In genomic region chr14:51822499-51822898, GRCh38 we compare ENCODE assay signal across 13 cellular contexts. TPM values are rescaled to one million over a fixed set of nuclear protein-coding genes. Genes with fewer than 3 reads are reported as not detected.
DNase-seq lines count a peak whose midpoint lies in the region; ATAC-seq, FAIRE-seq and TF ChIP-seq lines count a peak whose summit lies in the region.
"Had no signal": no experiment of that assay in that cellular context is flagged by ENCODE, and none has a peak within 500 bp of the region (broad histone marks: within the 10 kb centered on the region; RNA-seq: fewer than 3 reads in every experiment).

No MANE protein-coding gene starts in this region.

- no peak overlapping the region for H2AFZ ChIP-seq in SK-N-SH (ENCODE audit: low read depth)

- no peaks in the 10 kb centered on the region for H3K36me3 ChIP-seq in SK-N-SH (replicated peaks in 1 of 2; ENCODE audit: control insufficient read depth in 1 of 2, insufficient read depth in 2 of 2, low read length in 1 of 2)
- H3K36me3 ChIP-seq: BLaER1 treated with 17β-estradiol and CSF1 and Interleukin-3, amounts not matched to agents 10 nM and 100 nM had no signal

- no peak for FAIRE-seq in D721Med (lab: Jason Lieb, UNC)
- FAIRE-seq: H54 had no signal

- no peaks in the 10 kb centered on the region for H3K9me2 ChIP-seq in SK-N-SH

- H3K27me3 ChIP-seq in SK-N-SH (ENCODE audit: insufficient read depth), result no peaks in the 10 kb centered on the region

- POLR2A ChIA-PET in SK-N-SH (lab: Yijun Ruan, JAX), result no interaction called here

- H4K20me1 ChIP-seq in SK-N-SH (ENCODE audit: insufficient read depth), result no peaks in the 10 kb centered on the region
- H4K20me1 ChIP-seq: BLaER1 treated with 17β-estradiol and CSF1 and Interleukin-3, amounts not matched to agents 10 nM and 100 nM had no signal

- H3K36me3 Mint-ChIP-seq in natural killer cell treated with Interleukin-12 subunit alpha and Interleukin-12 subunit beta and Interleukin-15 and Interleukin-18, amount 100 ng/mL, for 72 hours, result no peaks in the 10 kb centered on the region

- ATAC-seq in SK-N-SH treated with all-trans-retinoic acid at 6 μM for 48 hours (peak; percentile 56), HG02840 (IDR thresholded peaks at IDR 0.05; ENCODE audit: low FRiP score, unreplicated experiment) (no peak)
- no peak for ATAC-seq in natural killer cell treated with Interleukin-12 subunit alpha and Interleukin-12 subunit beta and Interleukin-15 and Interleukin-18, amount 100 ng/mL, for 72 hours
- ATAC-seq: HCT116 had no signal

- H3K4me1 ChIP-seq in SK-N-SH (ENCODE audit: control insufficient read depth in 1 of 2, insufficient read depth in 2 of 2, low read depth in 1 of 2, low read length in 1 of 2), result peaks cover 2 to 13% of the 10 kb centered on the region in 2 experiments

- TF ChIP-seq EP300 in SK-N-SH (IDR thresholded peaks at IDR 0.05; ENCODE audit: borderline replicate concordance in 1 of 2, low read depth in 1 of 2, low read length in 1 of 2), result no peak

- H3K27ac ChIP-seq in SK-N-SH (ENCODE audit: low read depth in 2 of 2, low read length in 1 of 2), result peak overlapping the region in 1 of 2 experiments; percentile 23; a peak in 1 of 4 replicates
- H3K27ac ChIP-seq: 22Rv1; BLaER1 treated with 17β-estradiol and CSF1 and Interleukin-3, amounts not matched to agents 10 nM and 100 nM had no signal

- H3K27me3 Mint-ChIP-seq in natural killer cell treated with Interleukin-12 subunit alpha and Interleukin-12 subunit beta and Interleukin-15 and Interleukin-18, amount 100 ng/mL, for 72 hours, result no peaks in the 10 kb centered on the region

- TF ChIP-seq CTCF in SK-N-SH (IDR thresholded peaks at IDR 0.05) (no peak), astrocyte of the spinal cord (IDR thresholded peaks at IDR 0.05; ENCODE audit: low read depth, low read length) (no peak), D721Med (IDR thresholded peaks at IDR 0.05; ENCODE audit: insufficient read depth, missing control alignments) (no peak)

- no peak for TF ChIP-seq RAD21 in SK-N-SH (IDR thresholded peaks at IDR 0.05; ENCODE audit: low read length)

- 66% methylated on average over 2 of the region's 2 CpGs for WGBS in SK-N-SH (ENCODE audit: low lambda C conversion rate)

- in situ Hi-C loops in astrocyte of the spinal cord (cut with HindIII; ENCODE audit: low sequenced_read_pairs), result no loop called here

- no peaks in the 10 kb centered on the region for H3K79me2 ChIP-seq in SK-N-SH (ENCODE audit: insufficient read depth)

- peak overlapping the region in 1 of 2 donors; percentile 11 for H3K27ac Mint-ChIP-seq in natural killer cell treated with Interleukin-12 subunit alpha and Interleukin-12 subunit beta and Interleukin-15 and Interleukin-18, amount 100 ng/mL, for 72 hours
- H3K27ac Mint-ChIP-seq: CD4-positive, CD25-positive, alpha-beta regulatory T cell had no signal

- H3K4me3 ChIP-seq in SK-N-SH (ENCODE audit: low read depth in 2 of 2, low read length in 1 of 2) (no peak overlapping the region), astrocyte of the spinal cord (ENCODE audit: low read depth, low read length) (no peak overlapping the region)
- H3K4me3 ChIP-seq: BLaER1 treated with 17β-estradiol and CSF1 and Interleukin-3, amounts not matched to agents 10 nM and 100 nM had no signal

- peaks cover 11% of the 10 kb centered on the region for H3F3A ChIP-seq in SK-N-SH (replicated peaks; ENCODE audit: insufficient read depth)

- H3K4me1 Mint-ChIP-seq in natural killer cell treated with Interleukin-12 subunit alpha and Interleukin-12 subunit beta and Interleukin-15 and Interleukin-18, amount 100 ng/mL, for 72 hours (ENCODE audit: low read depth in 2 of 2), result peaks cover 26 to 30% of the 10 kb centered on the region in 2 donors

- H3K4me2 ChIP-seq in SK-N-SH, result no peak overlapping the region
- H3K4me2 ChIP-seq: BLaER1 treated with 17β-estradiol and CSF1 and Interleukin-3, amounts not matched to agents 10 nM and 100 nM had no signal

- no peaks in the 10 kb centered on the region for H3K9me3 ChIP-seq in SK-N-SH
- H3K9me3 ChIP-seq: BLaER1 treated with 17β-estradiol and CSF1 and Interleukin-3, amounts not matched to agents 10 nM and 100 nM had no signal

- no peak for DNase-seq in SK-N-SH
- peak; percentile 11 for DNase-seq in astrocyte of the spinal cord (ENCODE audit: low read depth, low spot score)
- DNase-seq in natural killer cell treated with Interleukin-12 subunit alpha and Interleukin-12 subunit beta and Interleukin-15 and Interleukin-18, amount 100 ng/mL, for 72 hours (ENCODE audit: low spot score), result no peak
- DNase-seq in D721Med (ENCODE audit: insufficient read length, low spot score), result no peak
- no peak for DNase-seq in NCI-H2029 treated with DMSO at 0.1 percent for 48 hours (lab: John Stamatoyannopoulos, UW)
- DNase-seq: CD4-positive, CD25-positive, alpha-beta regulatory T cell; DMS 273 treated with DMSO at 0.1 percent for 48 hours had no signal

- H3K9me3 Mint-ChIP-seq in natural killer cell treated with Interleukin-12 subunit alpha and Interleukin-12 subunit beta and Interleukin-15 and Interleukin-18, amount 100 ng/mL, for 72 hours, result no peaks in the 10 kb centered on the region

- CTCF ChIA-PET in SK-N-SH (lab: Yijun Ruan, JAX), result interaction anchor here (1.0 to 1.2 kb wide), 2 partner anchors 9 to 42 kb away, joined by 3 read pairs; no protein-coding TSS in a partner anchor

- H3K9ac ChIP-seq in SK-N-SH, result no peak overlapping the region
- H3K9ac ChIP-seq: BLaER1 treated with 17β-estradiol and CSF1 and Interleukin-3, amounts not matched to agents 10 nM and 100 nM had no signal

- peak overlapping the region; percentile 24 for H3K4me3 Mint-ChIP-seq in natural killer cell treated with Interleukin-12 subunit alpha and Interleukin-12 subunit beta and Interleukin-15 and Interleukin-18, amount 100 ng/mL, for 72 hours
- H3K4me3 Mint-ChIP-seq: CD4-positive, CD25-positive, alpha-beta regulatory T cell had no signal

TF ChIP-seq in SK-N-SH treated with all-trans-retinoic acid at 6 μM for 48 hours, 23 proteins besides CTCF, POLR2A, EP300 and RAD21 (continues in another document):
- TF ChIP-seq PPARA (CRISPR knock-in tag; IDR thresholded peaks at IDR 0.05; ENCODE audit: borderline replicate concordance) (no peak), ESRRG (CRISPR knock-in tag; IDR thresholded peaks at IDR 0.05) (no peak), CSDC2 (CRISPR knock-in tag; IDR thresholded peaks at IDR 0.05) (no peak), SNAI2 (CRISPR knock-in tag; IDR thresholded peaks at IDR 0.05) (no peak), ZFP3 (CRISPR knock-in tag; IDR thresholded peaks at IDR 0.05) (no peak), ZNF8 (CRISPR knock-in tag; IDR thresholded peaks at IDR 0.05) (no peak), ZC3H10 (CRISPR knock-in tag; IDR thresholded peaks at IDR 0.05) (no peak), TOX (CRISPR knock-in tag; IDR thresholded peaks at IDR 0.05; ENCODE audit: borderline replicate concordance) (no peak), ZFP30 (CRISPR knock-in tag; IDR thresholded peaks at IDR 0.05) (no peak), TCF4 (CRISPR knock-in tag; IDR thresholded peaks at IDR 0.05; ENCODE audit: borderline replicate concordance) (no peak), ZNF70 (CRISPR knock-in tag; IDR thresholded peaks at IDR 0.05) (no peak), RARB (CRISPR knock-in tag; IDR thresholded peaks at IDR 0.05) (no peak)
- TF ChIP-seq, protein P1, sequence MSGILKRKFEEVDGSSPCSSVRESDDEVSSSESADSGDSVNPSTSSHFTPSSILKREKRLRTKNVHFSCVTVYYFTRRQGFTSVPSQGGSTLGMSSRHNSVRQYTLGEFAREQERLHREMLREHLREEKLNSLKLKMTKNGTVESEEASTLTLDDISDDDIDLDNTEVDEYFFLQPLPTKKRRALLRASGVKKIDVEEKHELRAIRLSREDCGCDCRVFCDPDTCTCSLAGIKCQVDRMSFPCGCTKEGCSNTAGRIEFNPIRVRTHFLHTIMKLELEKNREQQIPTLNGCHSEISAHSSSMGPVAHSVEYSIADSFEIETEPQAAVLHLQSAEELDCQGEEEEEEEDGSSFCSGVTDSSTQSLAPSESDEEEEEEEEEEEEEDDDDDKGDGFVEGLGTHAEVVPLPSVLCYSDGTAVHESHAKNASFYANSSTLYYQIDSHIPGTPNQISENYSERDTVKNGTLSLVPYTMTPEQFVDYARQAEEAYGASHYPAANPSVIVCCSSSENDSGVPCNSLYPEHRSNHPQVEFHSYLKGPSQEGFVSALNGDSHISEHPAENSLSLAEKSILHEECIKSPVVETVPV (CRISPR knock-in tag; IDR thresholded peaks at IDR 0.05), result no peak

TF ChIP-seq in SK-N-SH, 30 proteins besides CTCF, POLR2A, EP300 and RAD21 (continues in another document):
- TF ChIP-seq NFIC (IDR thresholded peaks at IDR 0.05; ENCODE audit: borderline replicate concordance) (no peak), RFX5 (IDR thresholded peaks at IDR 0.05; ENCODE audit: low read length) (no peak), REST (IDR thresholded peaks at IDR 0.05; ENCODE audit: low read depth, low read length) (no peak), MXI1 (IDR thresholded peaks at IDR 0.05; ENCODE audit: low read depth, low read length) (no peak), MEF2A (IDR thresholded peaks at IDR 0.05; ENCODE audit: borderline replicate concordance, low read depth) (no peak)

RNA-seq across cellular contexts. Expression of gene GNG2, which starts 37.9 kb away (rescaled TPM):
- 17.8 and 19.1 TPM in 2 replicates for polyA plus RNA-seq in SK-N-SH (2012; rRNA removed)
- polyA plus RNA-seq in SK-N-SH (2012; cell fraction: cytosol; rRNA removed), result 25.2 and 29.0 TPM in 2 replicates
- polyA plus RNA-seq in SK-N-SH (2012; cell fraction: nucleus; rRNA removed), result 8.2 and 8.9 TPM in 2 replicates
- total RNA-seq in natural killer cell treated with Interleukin-12 subunit alpha and Interleukin-12 subunit beta and Interleukin-15 and Interleukin-18, amount 100 ng/mL, for 72 hours, result 100 to 1,000 TPM; 293 to 495 TPM
